In genomic region chr19:29682236-29682895, GRCh38 we compare ENCODE assay signal across 20 cellular contexts. TPM values are rescaled to one million over a fixed set of nuclear protein-coding genes. Genes with fewer than 3 reads are reported as not detected.
DNase-seq lines count a peak whose midpoint lies in the region; ATAC-seq and TF ChIP-seq lines count a peak whose summit lies in the region.
"Had no signal": no experiment of that assay in that cellular context is flagged by ENCODE, and none has a peak within 500 bp of the region (broad histone marks: within the 10 kb centered on the region; RNA-seq: fewer than 3 reads in every experiment).

No MANE protein-coding gene starts in this region.

- no peaks in the 10 kb centered on the region for H3K27me3 Mint-ChIP-seq in naive thymus-derived CD8-positive, alpha-beta T cell
- H3K27me3 Mint-ChIP-seq: CD4-positive, CD25-positive, alpha-beta regulatory T cell had no signal

- TF ChIP-seq CTCF in right atrium auricular region (IDR thresholded peaks at IDR 0.05) (no peak), esophagus squamous epithelium (IDR thresholded peaks at IDR 0.05) (no peak), psoas muscle (IDR thresholded peaks at IDR 0.05) (no peak), uterus (IDR thresholded peaks at IDR 0.05) (no peak)

- peaks cover 6% of the 10 kb centered on the region for H3K36me3 ChIP-seq in right atrium auricular region
- peaks cover 0 to 7% (median 0%) of the 10 kb centered on the region in 3 donors for H3K36me3 ChIP-seq in esophagus squamous epithelium
- no peaks in the 10 kb centered on the region for H3K36me3 ChIP-seq in psoas muscle (ENCODE audit: insufficient read depth in 1 of 2, low read depth in 1 of 2)
- no peaks in the 10 kb centered on the region for H3K36me3 ChIP-seq in uterus

- no peak overlapping the region for H3K4me3 ChIP-seq in right atrium auricular region
- H3K4me3 ChIP-seq in esophagus squamous epithelium: no peak overlapping the region
- no peak overlapping the region for H3K4me3 ChIP-seq in psoas muscle
- no peak overlapping the region for H3K4me3 ChIP-seq in uterus
- H3K4me3 ChIP-seq: mucosa of descending colon had no signal

- TF ChIP-seq POLR2A in esophagus squamous epithelium (IDR thresholded peaks at IDR 0.05) (no peak), uterus (IDR thresholded peaks at IDR 0.05) (no peak)

- H3K36me3 Mint-ChIP-seq in naive thymus-derived CD8-positive, alpha-beta T cell: no peaks in the 10 kb centered on the region
- H3K36me3 Mint-ChIP-seq: CD4-positive, CD25-positive, alpha-beta regulatory T cell had no signal

- H3K27ac ChIP-seq in right atrium auricular region (peak overlapping the region; percentile 94 to 96), esophagus squamous epithelium (peak overlapping the region; percentile 62 to 84 (median 76)), psoas muscle (peak overlapping the region; percentile 86), uterus (peak overlapping the region; percentile 26 to 28)

- no peaks in the 10 kb centered on the region for H3K27me3 ChIP-seq in right atrium auricular region
- H3K27me3 ChIP-seq in esophagus squamous epithelium: no peaks in the 10 kb centered on the region
- H3K27me3 ChIP-seq in psoas muscle (ENCODE audit: insufficient read depth in 3 of 3, low read length in 2 of 3): no peaks in the 10 kb centered on the region
- H3K27me3 ChIP-seq in uterus: no peaks in the 10 kb centered on the region

- H3K4me1 ChIP-seq in right atrium auricular region: peaks cover 4 to 67% of the 10 kb centered on the region in 2 donors
- H3K4me1 ChIP-seq in esophagus squamous epithelium: peaks cover 8 to 64% (median 47%) of the 10 kb centered on the region in 3 donors
- peaks cover 73% of the 10 kb centered on the region for H3K4me1 ChIP-seq in psoas muscle
- peaks cover 0 to 14% of the 10 kb centered on the region in 2 donors for H3K4me1 ChIP-seq in uterus

- no peaks in the 10 kb centered on the region for H3K9me3 Mint-ChIP-seq in naive thymus-derived CD8-positive, alpha-beta T cell
- H3K9me3 Mint-ChIP-seq: CD4-positive, CD25-positive, alpha-beta regulatory T cell; HFFc6 had no signal

- ATAC-seq in left cardiac atrium (no peak), psoas muscle (no peak), HG03175 (IDR thresholded peaks at IDR 0.05; ENCODE audit: unreplicated experiment) (no peak)
- no peak for ATAC-seq in naive thymus-derived CD8-positive, alpha-beta T cell
- ATAC-seq: mucosa of descending colon, PC-3 had no signal

- H3K9me3 ChIP-seq in right atrium auricular region: no peaks in the 10 kb centered on the region
- no peaks in the 10 kb centered on the region for H3K9me3 ChIP-seq in esophagus squamous epithelium
- no peaks in the 10 kb centered on the region for H3K9me3 ChIP-seq in psoas muscle
- H3K9me3 ChIP-seq in uterus: no peaks in the 10 kb centered on the region
- H3K9me3 ChIP-seq: mucosa of descending colon had no signal

- 51 to 83% methylated on average over 6 to 10 of the region's 16 CpGs for WGBS in esophagus squamous epithelium, 2 donors
- 44 to 60% (median 49%) methylated on average over 16 of the region's 16 CpGs for WGBS in psoas muscle, 3 donors

- POLR2A ChIA-PET in naive thymus-derived CD8-positive, alpha-beta T cell (lab: Charles Lee): interaction anchor here (0.6 to 12.5 kb wide), 6 partner anchors 10 to 76 kb away, joined by 3 to 154 read pairs (median 30); partner anchors contain the start of genes C19orf12, PLEKHF1 and POP4

- DNase-seq in right atrium auricular region (ENCODE audit: low spot score): no peak
- no peak for DNase-seq in left cardiac atrium
- DNase-seq in esophagus squamous epithelium (lab: John Stamatoyannopoulos, UW): no peak
- no peak for DNase-seq in psoas muscle
- no peak for DNase-seq in uterus
- no peak for DNase-seq in KBM-7
- no peak for DNase-seq in naive thymus-derived CD8-positive, alpha-beta T cell
- DNase-seq: activated gamma-delta T cell; amniotic stem cell; CD4-positive, CD25-positive, alpha-beta regulatory T cell; DMS53; HFFc6; NCI-H1417 treated with DMSO at 0.1 percent for 48 hours; NCI-H2171 treated with DMSO at 0.1 percent for 48 hours; NCI-H774; PC-3; small intestine; T1000 had no signal

- peak overlapping the region in 2 of 10 donors; percentile 7 to 74 for H3K4me3 Mint-ChIP-seq in naive thymus-derived CD8-positive, alpha-beta T cell
- H3K4me3 Mint-ChIP-seq: HFFc6 had no signal

- peak overlapping the region in 2 of 10 donors; percentile 18 to 57 for H3K27ac Mint-ChIP-seq in naive thymus-derived CD8-positive, alpha-beta T cell
- H3K27ac Mint-ChIP-seq: HFFc6 had no signal

- intact Hi-C loops in left cardiac atrium (cut with DNase I): no loop called here
- intact Hi-C loops in esophagus squamous epithelium (cut with DNase I): no loop called here
- intact Hi-C loops in psoas muscle (cut with DNase I): no loop called here
- intact Hi-C loops in uterus (cut with DNase I; ENCODE audit: low total_unique reads): no loop called here

- H3K4me1 Mint-ChIP-seq in naive thymus-derived CD8-positive, alpha-beta T cell: peaks cover 32 to 73% (median 61%) of the 10 kb centered on the region in 4 donors

- in situ Hi-C loops in KBM-7 (cut with MboI; ENCODE audit: low pct_unique_long_range_greater_than_20kb, low sequenced_read_pairs): loop anchor here (10.0 to 25.0 kb wide), 2 partner anchors 68 to 470 kb away; partner anchors contain the start of gene UQCRFS1

RNA-seq across cellular contexts. Expression of gene PLEKHF1, which starts 17.1 kb away (rescaled TPM):
- total RNA-seq in right atrium auricular region: 10 to 100 TPM; 32.4 to 86.3 TPM
- 10 to 100 TPM; 28.1 to 32.8 TPM for total RNA-seq in left cardiac atrium
- 10 to 100 TPM in 3 of 4 donors, 1 to 10 TPM in 1; 4.3 to 20.8 (median 17.1) TPM for total RNA-seq in esophagus squamous epithelium
- 100 to 1,000 TPM in 1 of 4 donors, 10 to 100 TPM in 2, 1 to 10 TPM in 1; 5.1 to 119 (median 44.0) TPM for total RNA-seq in psoas muscle
- 10 to 100 TPM; 60.2 to 77.0 (median 73.8) TPM for polyA plus RNA-seq in psoas muscle
- 10 to 100 TPM in 3 of 4 donors, 1 to 10 TPM in 1; 7.4 to 35.9 (median 19.7) TPM for total RNA-seq in uterus
- total RNA-seq in naive thymus-derived CD8-positive, alpha-beta T cell: 10 to 100 TPM; 18.0 to 19.8 TPM
- polyA plus RNA-seq in naive thymus-derived CD8-positive, alpha-beta T cell: 10 to 100 TPM in 2 of 3 donors, 1 to 10 TPM in 1; 3.8 to 19.7 (median 15.5) TPM

RNA-seq across cellular contexts. Expression of gene C19orf12, which starts 32.7 kb away (rescaled TPM):
- total RNA-seq in right atrium auricular region: 10 to 100 TPM; 47.9 to 61.4 TPM
- total RNA-seq in left cardiac atrium: 10 to 100 TPM; 48.2 to 52.0 TPM
- 10 to 100 TPM; 11.2 to 21.6 (median 18.3) TPM for total RNA-seq in esophagus squamous epithelium
- total RNA-seq in psoas muscle: 10 to 100 TPM; 37.5 to 93.3 (median 55.6) TPM
- 100 to 1,000 TPM in 1 of 3 donors, 10 to 100 TPM in 2; 46.8 to 142 (median 68.4) TPM for polyA plus RNA-seq in psoas muscle
- 10 to 100 TPM in 3 of 4 donors, 1 to 10 TPM in 1; 8.5 to 35.0 (median 31.5) TPM for total RNA-seq in uterus
- 10 to 100 TPM; 23.2 to 23.8 TPM for total RNA-seq in naive thymus-derived CD8-positive, alpha-beta T cell
- 10 to 100 TPM; 16.7 to 32.3 (median 19.8) TPM for polyA plus RNA-seq in naive thymus-derived CD8-positive, alpha-beta T cell

Comparison
In these comparisons a context has a peak if more than half of its experiments do, and no peak if none do; other contexts are left out.
1. H3K27ac ChIP-seq: peak in every context shown above with its lines; median percentile 95 in right atrium auricular region; 86 in psoas muscle; 76 in esophagus squamous epithelium; 27 in uterus.